In the genomic region with DNA sequence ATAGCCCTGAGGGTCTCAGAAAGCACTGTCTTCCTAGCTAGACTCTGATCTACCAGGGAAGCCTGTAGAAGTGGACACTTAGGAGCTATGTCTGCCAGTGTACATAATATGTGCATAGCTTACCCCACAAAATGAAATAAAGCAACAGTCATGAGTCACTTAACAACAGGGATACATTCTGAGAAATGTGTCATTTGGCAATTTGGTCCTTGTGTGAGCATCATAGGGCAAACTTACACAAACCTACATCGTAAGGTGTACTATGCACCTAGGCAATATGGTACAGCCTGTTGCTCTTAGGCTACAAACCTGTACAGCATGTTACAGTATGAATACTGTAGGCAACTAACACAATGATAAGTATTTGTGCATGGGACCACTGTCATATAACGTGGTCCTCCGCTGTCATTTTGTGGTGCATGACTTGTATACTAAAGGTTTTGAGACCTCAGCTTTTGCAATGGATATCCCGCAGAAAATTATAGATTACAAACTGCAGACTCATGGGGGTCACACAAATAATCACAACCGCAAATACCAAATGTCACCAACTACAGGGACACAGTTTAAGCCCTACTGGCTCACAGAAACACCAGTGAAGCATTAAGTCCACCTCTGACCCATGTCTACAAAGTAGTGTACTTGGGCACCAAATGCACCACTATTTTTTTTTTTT, we compare ENCODE assay signal across 1 cellular context.
TF ChIP-seq lines count a peak whose summit lies in the region.

No MANE protein-coding gene starts in this region.

TF ChIP-seq in endothelial cell of umbilical vein, 7 proteins besides CTCF, POLR2A, EP300 and RAD21:
- TF ChIP-seq FOS (IDR thresholded peaks at IDR 0.05; ENCODE audit: borderline replicate concordance, insufficient read depth, low read length) (no peak), MYC (IDR thresholded peaks at IDR 0.05; ENCODE audit: low read depth, low read length) (no peak), JUN (IDR thresholded peaks at IDR 0.05; ENCODE audit: borderline replicate concordance, insufficient read depth, insufficient read length, low read depth) (no peak), GATA2 (IDR thresholded peaks at IDR 0.05; ENCODE audit: insufficient read depth, insufficient read length, low read depth, low read length) (no peak), POLR2AphosphoS5 (IDR thresholded peaks at IDR 0.05; ENCODE audit: insufficient read depth, low read depth, low read length) (no peak), EZH2 (IDR thresholded peaks at IDR 0.05; ENCODE audit: borderline replicate concordance, low read depth, low read length, severe bottlenecking) (no peak)
- TF ChIP-seq, protein P1, sequence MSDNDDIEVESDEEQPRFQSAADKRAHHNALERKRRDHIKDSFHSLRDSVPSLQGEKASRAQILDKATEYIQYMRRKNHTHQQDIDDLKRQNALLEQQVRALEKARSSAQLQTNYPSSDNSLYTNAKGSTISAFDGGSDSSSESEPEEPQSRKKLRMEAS (IDR thresholded peaks at IDR 0.05; ENCODE audit: insufficient read depth, insufficient read length), result no peak
